ENCODE assay signal across 10 cellular contexts in the genomic region with DNA sequence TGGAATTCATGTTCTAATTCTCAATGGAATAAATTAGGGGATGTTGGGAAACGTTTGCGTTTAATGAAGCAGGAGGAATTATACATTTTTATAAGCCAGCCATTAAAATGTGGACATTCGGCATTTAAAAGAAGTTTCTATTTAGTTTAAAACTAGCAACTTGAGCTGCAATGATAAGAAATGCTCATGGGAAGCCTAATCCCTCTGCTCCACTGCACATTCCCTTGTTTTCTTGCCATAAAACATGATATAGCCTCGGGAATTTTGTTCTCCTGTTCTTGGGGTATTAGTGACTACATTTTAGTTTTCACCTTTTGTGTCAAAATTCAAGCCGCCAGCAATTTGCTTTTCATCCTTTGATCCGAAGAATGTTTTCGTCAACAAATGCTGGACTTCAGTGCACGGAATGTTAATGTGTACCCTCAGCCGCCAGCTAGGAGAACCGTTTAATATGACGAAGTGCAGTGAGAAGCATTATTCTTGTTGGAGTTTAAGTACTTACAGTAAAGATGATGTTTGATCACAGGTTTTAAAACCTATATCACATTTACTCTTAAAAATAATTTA.
"Had no signal": no experiment of that assay in that cellular context is flagged by ENCODE, and none has a peak within 500 bp of the region (broad histone marks: within the 10 kb centered on the region; RNA-seq: fewer than 3 reads in every experiment).

No MANE protein-coding gene starts in this region.

- H3K4me2 ChIP-seq: neural progenitor cell had no signal

- DNase-seq: ovary; stimulated activated naive CD8-positive, alpha-beta T cell treated with anti-CD3 and anti-CD28 coated beads, Interleukin-15, amount 100 ng/mL, for 72 hours; T1000; tibial artery had no signal

- ATAC-seq: activated CD4-positive, alpha-beta T cell treated with anti-CD3 and anti-CD28 coated beads for 36 hours; left lung; stimulated activated naive CD8-positive, alpha-beta T cell treated with anti-CD3 and anti-CD28 coated beads, Interleukin-15, amount 100 ng/mL, for 72 hours had no signal

- H3K4me3 ChIP-seq: adrenal gland, esophagus muscularis mucosa, left lung, neural progenitor cell, ovary, tibial artery, vagina had no signal

- H3K27me3 Mint-ChIP-seq: activated CD4-positive, alpha-beta T cell treated with anti-CD3 and anti-CD28 coated beads for 36 hours; stimulated activated naive CD8-positive, alpha-beta T cell treated with anti-CD3 and anti-CD28 coated beads, Interleukin-15, amount 100 ng/mL, for 72 hours had no signal

- H3K27ac ChIP-seq: adrenal gland, esophagus muscularis mucosa, left lung, neural progenitor cell, ovary, tibial artery, vagina had no signal

- H3K9me3 ChIP-seq: adrenal gland, esophagus muscularis mucosa, left lung, ovary, tibial artery, vagina had no signal

- H3K27me3 ChIP-seq: adrenal gland, esophagus muscularis mucosa, left lung, neural progenitor cell, ovary, tibial artery, vagina had no signal

- H3K9ac ChIP-seq: neural progenitor cell had no signal

- H3K4me3 Mint-ChIP-seq: activated CD4-positive, alpha-beta T cell treated with anti-CD3 and anti-CD28 coated beads for 36 hours; neural progenitor cell; stimulated activated naive CD8-positive, alpha-beta T cell treated with anti-CD3 and anti-CD28 coated beads, Interleukin-15, amount 100 ng/mL, for 72 hours had no signal

- H2AFZ ChIP-seq: neural progenitor cell had no signal

- H3K9me3 Mint-ChIP-seq: neural progenitor cell; stimulated activated naive CD8-positive, alpha-beta T cell treated with anti-CD3 and anti-CD28 coated beads, Interleukin-15, amount 100 ng/mL, for 72 hours had no signal

- H3K4me1 ChIP-seq: adrenal gland, left lung, vagina had no signal

- H3K27ac Mint-ChIP-seq: activated CD4-positive, alpha-beta T cell treated with anti-CD3 and anti-CD28 coated beads for 36 hours; neural progenitor cell; stimulated activated naive CD8-positive, alpha-beta T cell treated with anti-CD3 and anti-CD28 coated beads, Interleukin-15, amount 100 ng/mL, for 72 hours had no signal

- H3K36me3 ChIP-seq: adrenal gland, left lung, neural progenitor cell, ovary, tibial artery, vagina had no signal
